In genomic region chr9:79812507-79813261, GRCh38 we compare ENCODE assay signal across 7 cellular contexts.
DNase-seq lines count a peak whose midpoint lies in the region; ATAC-seq and TF ChIP-seq lines count a peak whose summit lies in the region.

No MANE protein-coding gene starts in this region.

- intact Hi-C loops in uterus (cut with DNase I; ENCODE audit: low total_unique reads): no loop called here

- TF ChIP-seq CTCF in MM.1S (IDR thresholded peaks at IDR 0.05; ENCODE audit: low read length): no peak
- TF ChIP-seq CTCF in uterus (IDR thresholded peaks at IDR 0.05): no peak

- DNase-seq in GM23248 (peak; percentile 18), MM.1S (peak; percentile 16), medulla oblongata (ENCODE audit: extremely low spot score) (peak; percentile 6), DMS153 (lab: John Stamatoyannopoulos, UW) (no peak), dedifferentiated amniotic fluid mesenchymal stem cell (ENCODE audit: extremely low spot score) (no peak), uterus (no peak)

- H3K27me3 ChIP-seq in GM23248 (replicated peaks; ENCODE audit: insufficient read depth) (peaks cover 35% of the 10 kb centered on the region), MM.1S (replicated peaks; ENCODE audit: insufficient read depth, low read length) (no peaks in the 10 kb centered on the region), uterus (no peaks in the 10 kb centered on the region)

- ATAC-seq in GM18861 (IDR thresholded peaks at IDR 0.05; ENCODE audit: unreplicated experiment): peak; percentile 91

- H3K9ac ChIP-seq in GM23248 (no peak overlapping the region), MM.1S (ENCODE audit: low read length) (no peak overlapping the region)

- no peaks in the 10 kb centered on the region for H4K20me1 ChIP-seq in GM23248 (ENCODE audit: insufficient read depth)
- H4K20me1 ChIP-seq in MM.1S (ENCODE audit: insufficient read depth, low read length): no peaks in the 10 kb centered on the region

- H3K9me2 ChIP-seq in GM23248 (ENCODE audit: insufficient read depth) (no peaks in the 10 kb centered on the region), MM.1S (replicated peaks; ENCODE audit: insufficient read depth, low read length) (no peaks in the 10 kb centered on the region)

- H3K4me3 ChIP-seq in GM23248 (peak overlapping the region; percentile 26), MM.1S (ENCODE audit: low read length) (peak overlapping the region; percentile 61), uterus (peak overlapping the region in 1 of 2 donors; percentile 2)

- 0 out of 2 replicates have a peak overlapping the region, but pooled peaks have one; percentile 5 for H3K27ac ChIP-seq in GM23248
- peak overlapping the region; percentile 26; the same call in 1 of the 2 replicates for H3K27ac ChIP-seq in MM.1S (ENCODE audit: low read length)
- H3K27ac ChIP-seq in uterus: no peak overlapping the region

- TF ChIP-seq POLR2A in uterus (IDR thresholded peaks at IDR 0.05): no peak

- H3K4me2 ChIP-seq in GM23248 (ENCODE audit: unreplicated experiment) (peak overlapping the region; percentile 69), MM.1S (ENCODE audit: low read depth, low read length) (peak overlapping the region; percentile 82)

- in situ Hi-C loops in GM23248 (cut with MboI): no loop called here

- peaks cover 33% of the 10 kb centered on the region for H3K4me1 ChIP-seq in GM23248 (ENCODE audit: insufficient read depth)
- peaks cover 18% of the 10 kb centered on the region for H3K4me1 ChIP-seq in MM.1S (ENCODE audit: low read length)
- no peaks in the 10 kb centered on the region for H3K4me1 ChIP-seq in uterus

- WGBS in GM23248 (ENCODE audit: low coverage in 1 of 2, low lambda C conversion rate in 2 of 2, missing lambda C conversion rate in 2 of 2), 2 experiments: 36 to 38% methylated on average over 8 of the region's 8 CpGs

- no peaks in the 10 kb centered on the region for H3K36me3 ChIP-seq in GM23248 (ENCODE audit: low read depth)
- H3K36me3 ChIP-seq in MM.1S (replicated peaks; ENCODE audit: insufficient read depth, low read length): no peaks in the 10 kb centered on the region
- no peaks in the 10 kb centered on the region for H3K36me3 ChIP-seq in uterus

- H2AFZ ChIP-seq in GM23248: no peak overlapping the region
- H2AFZ ChIP-seq in MM.1S (ENCODE audit: low read length): peak overlapping the region; percentile 82

- H3F3A ChIP-seq in GM23248 (ENCODE audit: insufficient read depth) (peaks cover 13% of the 10 kb centered on the region; the same call in 1 of the 2 replicates), MM.1S (ENCODE audit: insufficient read depth, low read length) (peaks cover 13% of the 10 kb centered on the region; the same call in 1 of the 2 replicates)

- H3K79me2 ChIP-seq in GM23248 (ENCODE audit: insufficient read depth) (no peaks in the 10 kb centered on the region), MM.1S (ENCODE audit: low read length) (no peaks in the 10 kb centered on the region)

- H3K9me3 ChIP-seq in GM23248 (ENCODE audit: low read depth) (no peaks in the 10 kb centered on the region), MM.1S (replicated peaks; ENCODE audit: insufficient read depth, low read length) (no peaks in the 10 kb centered on the region), uterus (no peaks in the 10 kb centered on the region)

Comparison
In these comparisons a context has a peak if more than half of its experiments do, and no peak if none do; other contexts are left out.
1. DNase-seq: peak in GM23248 (single experiment), MM.1S (single experiment) and medulla oblongata (single experiment); none in DMS153 (single experiment), dedifferentiated amniotic fluid mesenchymal stem cell (single experiment) and uterus (0 of 2).
2. H3K27ac ChIP-seq: peak in GM23248 (single experiment) and MM.1S (single experiment); none in uterus (0 of 2).